14 cellular contexts compared by ENCODE assay signal in the genomic region with DNA sequence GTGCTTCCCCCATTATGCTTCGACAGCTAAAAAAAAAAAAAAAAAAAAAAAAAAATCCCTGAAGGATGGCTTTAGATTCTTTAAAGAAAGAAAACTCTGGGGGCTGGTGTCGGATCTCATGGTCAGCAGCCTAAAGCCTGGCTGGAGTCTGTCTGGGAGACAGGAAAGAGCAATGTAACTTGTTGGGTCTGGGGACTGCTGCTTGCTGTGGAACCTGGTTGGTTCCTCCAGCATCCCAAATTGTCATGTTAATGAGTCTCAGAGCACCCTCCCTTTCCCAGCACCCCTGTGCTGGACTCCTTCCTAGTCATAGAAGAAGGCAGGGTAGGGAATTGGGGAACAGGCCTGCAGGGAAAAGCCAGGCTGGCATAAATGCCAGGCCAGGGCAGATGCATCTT. TPM values are rescaled to one million over a fixed set of nuclear protein-coding genes. Genes with fewer than 3 reads are reported as not detected.
DNase-seq lines count a peak whose midpoint lies in the region; ATAC-seq, FAIRE-seq and TF ChIP-seq lines count a peak whose summit lies in the region.
"Had no signal": no experiment of that assay in that cellular context is flagged by ENCODE, and none has a peak within 500 bp of the region (broad histone marks: within the 10 kb centered on the region; RNA-seq: fewer than 3 reads in every experiment).

No MANE protein-coding gene starts in this region.

- no peak overlapping the region for H4K8ac ChIP-seq in H1 (ENCODE audit: extremely low read depth, insufficient read depth, low read length)

- no peaks in the 10 kb centered on the region for H3K79me2 ChIP-seq in H1 (ENCODE audit: control insufficient read depth in 1 of 2, insufficient read depth in 2 of 2, low read length in 2 of 2)
- H3K79me2 ChIP-seq in parathyroid adenoma: peaks cover 8% of the 10 kb centered on the region

- H3K36me3 Mint-ChIP-seq in activated T-cell treated with anti-CD3 and anti-CD28 coated beads, Interleukin-2, amount 50 U/mL, for 4 hours (ENCODE audit: insufficient read depth): no peaks in the 10 kb centered on the region

- H3K4me1 ChIP-seq in H1 (replicated peaks in 1 of 4; ENCODE audit: control insufficient read depth in 3 of 4, insufficient read depth in 4 of 4, low read length in 3 of 4): peaks cover 7 to 23% (median 19%) of the 10 kb centered on the region in 4 experiments
- peaks cover 19% of the 10 kb centered on the region for H3K4me1 ChIP-seq in parathyroid adenoma
- peaks cover 0 to 43% of the 10 kb centered on the region in 2 donors for H3K4me1 ChIP-seq in right atrium auricular region
- H3K4me1 ChIP-seq: SJCRH30 had no signal

- POLR2A ChIA-PET in H1 (lab: Charles Lee; ENCODE audit: partially characterized antibody): interaction anchor here (0.6 to 2.9 kb wide), 3 partner anchors 11 to 33 kb away, joined by 3 to 7 read pairs (median 3); no protein-coding TSS in a partner anchor

- H3K9me3 ChIP-seq in H1 (ENCODE audit: insufficient read depth in 2 of 2, low read depth in 1 of 2, low read length in 1 of 2) (no peaks in the 10 kb centered on the region), parathyroid adenoma (ENCODE audit: control insufficient read depth, low read length) (no peaks in the 10 kb centered on the region), right atrium auricular region (no peaks in the 10 kb centered on the region)
- H3K9me3 ChIP-seq: ascending aorta, SJCRH30, testis had no signal

- H3K23ac ChIP-seq in H1 (ENCODE audit: insufficient read length): no peak overlapping the region

- no peak for TF ChIP-seq POLR2A in H1 (IDR thresholded peaks at IDR 0.05; ENCODE audit: control extremely low read depth in 1 of 2, low read depth in 2 of 2, low read length in 2 of 2)

- no peak overlapping the region for H2BK15ac ChIP-seq in H1 (ENCODE audit: low read length)

- H2BK5ac ChIP-seq in H1 (ENCODE audit: low read depth, low read length): no peak overlapping the region

- peaks cover 40% of the 10 kb centered on the region for H3K4me1 Mint-ChIP-seq in activated T-cell treated with anti-CD3 and anti-CD28 coated beads, Interleukin-2, amount 50 U/mL, for 4 hours (ENCODE audit: low read depth)

- no peak overlapping the region for H3K56ac ChIP-seq in H1 (replicated peaks; ENCODE audit: insufficient read length, low read depth, low read length)

- peak overlapping the region in 1 of 4 experiments; percentile 78; a peak in 2 of 8 replicates for H3K4me3 ChIP-seq in H1 (ENCODE audit: extremely low read depth in 1 of 4, insufficient read depth in 2 of 4, low read depth in 3 of 4, low read length in 4 of 4)
- H3K4me3 ChIP-seq in parathyroid adenoma (ENCODE audit: low read depth, low read length): peak overlapping the region; percentile 56
- H3K4me3 ChIP-seq in right atrium auricular region: no peak overlapping the region
- H3K4me3 ChIP-seq: SJCRH30 had no signal

- H4K91ac ChIP-seq in H1 (replicated peaks; ENCODE audit: insufficient read length, low read length): no peak overlapping the region

- H3K9ac ChIP-seq in H1 (replicated peaks in 1 of 4; ENCODE audit: extremely low read depth in 1 of 4, low read depth in 3 of 4, low read length in 3 of 4) (no peak overlapping the region), parathyroid adenoma (no peak overlapping the region)

- no peak overlapping the region for H3K4ac ChIP-seq in H1 (replicated peaks; ENCODE audit: insufficient read length, low read depth, low read length)

- no peaks in the 10 kb centered on the region for H3K9me3 Mint-ChIP-seq in activated T-cell treated with anti-CD3 and anti-CD28 coated beads, Interleukin-2, amount 50 U/mL, for 4 hours

- no peak for ATAC-seq in activated T-cell treated with anti-CD3 and anti-CD28 coated beads, Interleukin-2, amount 50 U/mL, for 4 hours
- ATAC-seq in GM19455 (IDR thresholded peaks at IDR 0.05; ENCODE audit: unreplicated experiment): no peak
- ATAC-seq in HG03439 (IDR thresholded peaks at IDR 0.05; ENCODE audit: unreplicated experiment): no peak

- peaks cover 0 to 10% of the 10 kb centered on the region in 2 experiments for H4K20me1 ChIP-seq in H1 (replicated peaks in 1 of 2; ENCODE audit: control insufficient read depth in 1 of 2, insufficient read depth in 2 of 2, low read length in 2 of 2)

- H3K14ac ChIP-seq in H1 (ENCODE audit: insufficient read length): no peak overlapping the region

- H3K4me2 ChIP-seq in H1 (ENCODE audit: insufficient read depth in 1 of 2, low read depth in 2 of 2, low read length in 2 of 2) (peak overlapping the region; percentile 72 to 98; a peak in 3 of 4 replicates), parathyroid adenoma (ENCODE audit: low read length) (peak overlapping the region; percentile 48)

- H3K27me3 Mint-ChIP-seq in activated T-cell treated with anti-CD3 and anti-CD28 coated beads, Interleukin-2, amount 50 U/mL, for 4 hours (ENCODE audit: low read depth): peaks cover 3% of the 10 kb centered on the region

- no peak for TF ChIP-seq EP300 in H1 (IDR thresholded peaks at IDR 0.05; ENCODE audit: borderline replicate concordance in 1 of 2, low read depth in 2 of 2, low read length in 2 of 2)

- no peak for TF ChIP-seq CTCF in H1 (IDR thresholded peaks at IDR 0.05; ENCODE audit: control extremely low read depth in 1 of 3, insufficient read depth in 1 of 3, low read depth in 1 of 3, low read length in 3 of 3)
- TF ChIP-seq CTCF in parathyroid adenoma (IDR thresholded peaks at IDR 0.05): no peak
- TF ChIP-seq CTCF in right atrium auricular region (IDR thresholded peaks at IDR 0.05): no peak

- no peak overlapping the region for H2BK120ac ChIP-seq in H1 (replicated peaks; ENCODE audit: low read depth, low read length)

- H3K36me3 ChIP-seq in H1 (ENCODE audit: control insufficient read depth in 2 of 4, insufficient read depth in 4 of 4, low read length in 3 of 4) (no peaks in the 10 kb centered on the region), parathyroid adenoma (ENCODE audit: control insufficient read depth, insufficient read depth, low read length) (no peaks in the 10 kb centered on the region), right atrium auricular region (no peaks in the 10 kb centered on the region)
- H3K36me3 ChIP-seq: ascending aorta, SJCRH30 had no signal

- peak overlapping the region; percentile 11 for H3K4me3 Mint-ChIP-seq in activated T-cell treated with anti-CD3 and anti-CD28 coated beads, Interleukin-2, amount 50 U/mL, for 4 hours

- H3K27me3 ChIP-seq in H1 (replicated peaks in 1 of 4; ENCODE audit: control insufficient read depth in 3 of 4, extremely low read depth in 1 of 4, insufficient read depth in 3 of 4, low read length in 3 of 4): peaks cover 5 to 22% (median 21%) of the 10 kb centered on the region in 4 experiments
- H3K27me3 ChIP-seq in parathyroid adenoma (ENCODE audit: control insufficient read depth, insufficient read depth, low read length): no peaks in the 10 kb centered on the region
- H3K27me3 ChIP-seq in right atrium auricular region: no peaks in the 10 kb centered on the region
- H3K27me3 ChIP-seq: ascending aorta, testis had no signal

- peaks cover 20% of the 10 kb centered on the region; the same call in 1 of the 2 replicates for H3K23me2 ChIP-seq in H1 (ENCODE audit: low read depth, low read length)

- CTCF ChIA-PET in H1 (lab: Charles Lee; ENCODE audit: partially characterized antibody): interaction anchor here (1.4 to 19.1 kb wide), 8 partner anchors 10 to 283 kb away, joined by 5 to 1001 read pairs (median 8); a partner anchor contains a TSS

- no peak overlapping the region for H2AK5ac ChIP-seq in H1 (ENCODE audit: low read depth, low read length)

- H3K79me1 ChIP-seq in H1 (ENCODE audit: low read depth, low read length): no peaks in the 10 kb centered on the region

- H2BK12ac ChIP-seq in H1 (ENCODE audit: low read depth, low read length): no peak overlapping the region

- no peak for DNase-seq in activated T-cell treated with anti-CD3 and anti-CD28 coated beads, Interleukin-2, amount 50 U/mL, for 4 hours
- no peak for DNase-seq in activated T-cell treated with anti-CD3 and anti-CD28 coated beads, Interleukin-2, amount 50 U/mL, for 1 hour
- DNase-seq in NCI-H69 (lab: John Stamatoyannopoulos, UW) (peak; percentile 16), H1 (ENCODE audit: low read depth in 1 of 2, low spot score in 2 of 2) (no peak), right atrium auricular region (ENCODE audit: low spot score) (no peak)
- DNase-seq: SJCRH30; stimulated activated CD4-positive, alpha-beta T cell treated with anti-CD3 and anti-CD28 coated beads, Interleukin-12 subunit alpha, Interleukin-12 subunit beta, amount 100 ng/mL, for 4 hours; testis had no signal

- 0 out of 2 replicates have a peak overlapping the region, but pooled peaks have one; percentile 40 for H3K18ac ChIP-seq in H1 (ENCODE audit: extremely low read depth, low read length)

- H2BK20ac ChIP-seq in H1 (ENCODE audit: low read length): no peak overlapping the region

- H3K27ac ChIP-seq in H1 (ENCODE audit: low read depth, low read length) (no peak overlapping the region), parathyroid adenoma (peak overlapping the region; percentile 96), right atrium auricular region (no peak overlapping the region)
- H3K27ac ChIP-seq: HL-60, SJCRH30, testis had no signal

- no peak overlapping the region for H4K5ac ChIP-seq in H1 (ENCODE audit: insufficient read length, low read depth, low read length)

- 67% methylated on average over 1 of the region's 2 CpGs; no CpG with 5 or more reads in 1 of the 2 experiments for WGBS in H1 (ENCODE audit: extremely low coverage in 1 of 2, insufficient coverage in 1 of 2, insufficient read length in 1 of 2, insufficient replicate concordance in 2 of 2, low coverage in 1 of 2, low lambda C conversion rate in 2 of 2, missing lambda C conversion rate in 1 of 2), 2 experiments

- FAIRE-seq in H1 (lab: Jason Lieb, UNC): no peak
- FAIRE-seq: TTC549 had no signal

- no peak for TF ChIP-seq RAD21 in H1 (IDR thresholded peaks at IDR 0.05 in 1 of 2, conservative IDR thresholded peaks at IDR 0.05 in 1 of 2; ENCODE audit: low read depth in 2 of 2, low read length in 2 of 2)

- no peak overlapping the region for H2AFZ ChIP-seq in H1 (ENCODE audit: low read length)
- no peak overlapping the region for H2AFZ ChIP-seq in parathyroid adenoma

RNA-seq across cellular contexts. Expression of a gene that starts 3.0 kb away (rescaled TPM):
- 1 to 10 TPM; 6.4 to 8.1 (median 7.9) TPM for total RNA-seq in activated T-cell treated with anti-CD3 and anti-CD28 coated beads, Interleukin-2, amount 50 U/mL, for 4 hours
- 11.2 TPM in 2 replicates for total RNA-seq in H1 (2021; fragmentation: NEBNext Ultra II Directional; extraction: Animal tissue kit (Norgen Biotek cat#: 25700))
- 8.1 and 10.6 TPM in 2 replicates for polyA plus RNA-seq in H1 (2011; rRNA removed)
- polyA plus RNA-seq in H1 (2011; cell fraction: cytosol; rRNA removed): 6.5 TPM
- polyA plus RNA-seq in H1 (2011; cell fraction: nucleus; rRNA removed): 24.1 TPM
- 7.0 to 8.7 TPM (median 7.2 TPM) in 4 replicates for polyA plus RNA-seq in H1 (2012, experiment 1 of 2)
- polyA plus RNA-seq in H1 (2012, experiment 2 of 2): 5.3 TPM
- 5.0 TPM for polyA plus RNA-seq in H1 (2013, experiment 1 of 2)
- polyA plus RNA-seq in H1 (2013, experiment 2 of 2): 4.6 TPM
- polyA minus RNA-seq in H1 (2011; rRNA and poly(A)+ RNA removed): 7.6 and 9.3 TPM in 2 replicates
- 5.2 TPM for polyA minus RNA-seq in H1 (2011; cell fraction: cytosol; rRNA and poly(A)+ RNA removed)
- 13.3 TPM for polyA minus RNA-seq in H1 (2011; cell fraction: nucleus; rRNA and poly(A)+ RNA removed)
- total RNA-seq in right atrium auricular region: 1 to 10 TPM; 4.2 to 9.1 TPM
